In the genomic region with DNA sequence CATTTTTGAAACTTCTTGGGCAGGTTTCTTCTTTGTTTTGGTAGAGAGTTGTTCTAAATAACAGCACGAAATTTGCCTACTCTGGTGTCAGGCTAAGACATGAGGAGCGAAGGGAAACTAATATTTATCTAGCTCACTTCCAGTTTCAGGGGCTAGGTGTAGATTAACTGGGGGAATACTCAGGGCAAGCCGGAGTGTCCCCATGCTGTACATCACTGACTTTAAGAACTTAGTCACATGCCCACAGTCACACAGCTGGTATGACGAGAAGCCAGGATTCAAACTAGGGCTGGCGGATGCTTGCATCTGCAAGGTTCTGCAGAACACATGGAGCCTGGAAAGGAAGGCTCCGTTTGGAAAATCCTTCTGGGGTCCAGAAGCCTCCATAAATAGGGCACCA, we compare ENCODE assay signal across 13 cellular contexts.
A peak's percentile ranks its signal among the peaks of the same experiment; 100 is the strongest.
DNase-seq lines count a peak whose midpoint lies in the region; ATAC-seq and TF ChIP-seq lines count a peak whose summit lies in the region.
"Had no signal": no experiment of that assay in that cellular context is flagged by ENCODE, and none has a peak within 500 bp of the region (broad histone marks: within the 10 kb centered on the region; RNA-seq: fewer than 3 reads in every experiment).

No MANE protein-coding gene starts in this region.

- intact Hi-C loops in activated T-helper 1 cell treated with anti-CD3 and anti-CD28 coated beads, Interleukin-12 subunit alpha, Interleukin-12 subunit beta, Interleukin-2, Interleukin-4 antibody, amounts not matched to agents 30 ng/mL and 10 ng/mL and 1 ng/mL, durations not matched to agents 14 hours and 24 hours and 36 hours (cut with micrococcal nuclease): no loop called here

- H3K9me3 Mint-ChIP-seq in HFFc6: no peaks in the 10 kb centered on the region
- no peaks in the 10 kb centered on the region for H3K9me3 Mint-ChIP-seq in activated CD8-positive, alpha-beta T cell treated with anti-CD3 and anti-CD28 coated beads, Interleukin-2, amount 10 ng/mL, durations not matched to agents 7 days and 5 days (ENCODE audit: insufficient read depth)
- H3K9me3 Mint-ChIP-seq in activated T-helper 1 cell treated with anti-CD3 and anti-CD28 coated beads, Interleukin-12 subunit alpha, Interleukin-12 subunit beta, Interleukin-2, Interleukin-4 antibody, amounts not matched to agents 30 ng/mL and 10 ng/mL and 1 ng/mL, durations not matched to agents 14 hours and 24 hours and 36 hours: no peaks in the 10 kb centered on the region
- H3K9me3 Mint-ChIP-seq: central memory CD8-positive, alpha-beta T cell; type B pancreatic cell had no signal

- H3K4me1 Mint-ChIP-seq in HFFc6 (ENCODE audit: low read depth): peaks cover 25% of the 10 kb centered on the region
- peaks cover 9% of the 10 kb centered on the region for H3K4me1 Mint-ChIP-seq in activated CD8-positive, alpha-beta T cell treated with anti-CD3 and anti-CD28 coated beads, Interleukin-2, amount 10 ng/mL, durations not matched to agents 7 days and 5 days (ENCODE audit: low read depth)
- peaks cover 12% of the 10 kb centered on the region for H3K4me1 Mint-ChIP-seq in activated T-helper 1 cell treated with anti-CD3 and anti-CD28 coated beads, Interleukin-12 subunit alpha, Interleukin-12 subunit beta, Interleukin-2, Interleukin-4 antibody, amounts not matched to agents 30 ng/mL and 10 ng/mL and 1 ng/mL, durations not matched to agents 14 hours and 24 hours and 36 hours (ENCODE audit: low read depth)
- H3K4me1 Mint-ChIP-seq: central memory CD8-positive, alpha-beta T cell had no signal

- peak; percentile 16 for DNase-seq in EH (ENCODE audit: low read depth)
- DNase-seq in GM19240 (ENCODE audit: insufficient read length, low spot score): peak; percentile 53
- no peak for DNase-seq in HFFc6
- no peak for DNase-seq in activated CD8-positive, alpha-beta T cell treated with anti-CD3 and anti-CD28 coated beads, Interleukin-2, amount 10 ng/mL, durations not matched to agents 7 days and 5 days
- no peak for DNase-seq in activated T-helper 1 cell treated with anti-CD3 and anti-CD28 coated beads, Interleukin-12 subunit alpha, Interleukin-12 subunit beta, Interleukin-2, Interleukin-4 antibody, amounts not matched to agents 30 ng/mL and 10 ng/mL and 1 ng/mL, durations not matched to agents 14 hours and 24 hours and 36 hours (ENCODE audit: low spot score)
- DNase-seq in activated CD4-positive, alpha-beta T cell treated with anti-CD3 and anti-CD28 coated beads, Interleukin-2, amount 50 U/mL, for 1 hour: no peak
- DNase-seq: kidney, nucleus accumbens, T1000 had no signal

- H3K4me3 Mint-ChIP-seq in HFFc6: no peak overlapping the region
- H3K4me3 Mint-ChIP-seq in activated CD8-positive, alpha-beta T cell treated with anti-CD3 and anti-CD28 coated beads, Interleukin-2, amount 10 ng/mL, durations not matched to agents 7 days and 5 days: no peak overlapping the region
- no peak overlapping the region for H3K4me3 Mint-ChIP-seq in activated T-helper 1 cell treated with anti-CD3 and anti-CD28 coated beads, Interleukin-12 subunit alpha, Interleukin-12 subunit beta, Interleukin-2, Interleukin-4 antibody, amounts not matched to agents 30 ng/mL and 10 ng/mL and 1 ng/mL, durations not matched to agents 14 hours and 24 hours and 36 hours
- H3K4me3 Mint-ChIP-seq: central memory CD8-positive, alpha-beta T cell; type B pancreatic cell had no signal

- CTCF ChIA-PET in activated CD8-positive, alpha-beta T cell treated with anti-CD3 and anti-CD28 coated beads, Interleukin-2, amount 10 ng/mL, durations not matched to agents 7 days and 5 days (lab: Charles Lee): interaction anchor here (0.7 to 2.4 kb wide), 5 partner anchors 20 to 865 kb away, joined by 3 to 25 read pairs (median 4); no protein-coding TSS in a partner anchor

- no peak overlapping the region for H3K27ac Mint-ChIP-seq in HFFc6
- H3K27ac Mint-ChIP-seq in activated CD8-positive, alpha-beta T cell treated with anti-CD3 and anti-CD28 coated beads, Interleukin-2, amount 10 ng/mL, durations not matched to agents 7 days and 5 days: no peak overlapping the region
- H3K27ac Mint-ChIP-seq in activated T-helper 1 cell treated with anti-CD3 and anti-CD28 coated beads, Interleukin-12 subunit alpha, Interleukin-12 subunit beta, Interleukin-2, Interleukin-4 antibody, amounts not matched to agents 30 ng/mL and 10 ng/mL and 1 ng/mL, durations not matched to agents 14 hours and 24 hours and 36 hours: no peak overlapping the region
- H3K27ac Mint-ChIP-seq: type B pancreatic cell had no signal

- peaks cover 25% of the 10 kb centered on the region for H3K36me3 Mint-ChIP-seq in HFFc6 (ENCODE audit: low read depth)
- no peaks in the 10 kb centered on the region for H3K36me3 Mint-ChIP-seq in activated CD8-positive, alpha-beta T cell treated with anti-CD3 and anti-CD28 coated beads, Interleukin-2, amount 10 ng/mL, durations not matched to agents 7 days and 5 days (ENCODE audit: low read depth)
- H3K36me3 Mint-ChIP-seq in activated T-helper 1 cell treated with anti-CD3 and anti-CD28 coated beads, Interleukin-12 subunit alpha, Interleukin-12 subunit beta, Interleukin-2, Interleukin-4 antibody, amounts not matched to agents 30 ng/mL and 10 ng/mL and 1 ng/mL, durations not matched to agents 14 hours and 24 hours and 36 hours (ENCODE audit: low read depth): no peaks in the 10 kb centered on the region
- H3K36me3 Mint-ChIP-seq: type B pancreatic cell had no signal

- peaks cover 3% of the 10 kb centered on the region for H3K27me3 Mint-ChIP-seq in HFFc6 (ENCODE audit: insufficient read depth)
- peaks cover 35% of the 10 kb centered on the region for H3K27me3 Mint-ChIP-seq in activated CD8-positive, alpha-beta T cell treated with anti-CD3 and anti-CD28 coated beads, Interleukin-2, amount 10 ng/mL, durations not matched to agents 7 days and 5 days (ENCODE audit: low read depth)
- peaks cover 27% of the 10 kb centered on the region for H3K27me3 Mint-ChIP-seq in activated T-helper 1 cell treated with anti-CD3 and anti-CD28 coated beads, Interleukin-12 subunit alpha, Interleukin-12 subunit beta, Interleukin-2, Interleukin-4 antibody, amounts not matched to agents 30 ng/mL and 10 ng/mL and 1 ng/mL, durations not matched to agents 14 hours and 24 hours and 36 hours (ENCODE audit: insufficient read depth)

- ATAC-seq in HG02642 (IDR thresholded peaks at IDR 0.05; ENCODE audit: poor library complexity, unreplicated experiment) (peak; percentile 87), HG03442 (IDR thresholded peaks at IDR 0.05; ENCODE audit: unreplicated experiment) (peak; percentile 79)
- no peak for ATAC-seq in activated CD8-positive, alpha-beta T cell treated with anti-CD3 and anti-CD28 coated beads, Interleukin-2, amount 10 ng/mL, durations not matched to agents 7 days and 5 days

- POLR2A ChIA-PET in activated CD8-positive, alpha-beta T cell treated with anti-CD3 and anti-CD28 coated beads, Interleukin-2, amount 10 ng/mL, durations not matched to agents 7 days and 5 days (lab: Charles Lee): no interaction called here

- no peak for TF ChIP-seq CTCF in HFFc6 (IDR thresholded peaks at IDR 0.05)

Comparison
In these comparisons a context has a peak if more than half of its experiments do, and no peak if none do; other contexts are left out.
1. DNase-seq: peak in EH (single experiment) and GM19240 (single experiment); none in HFFc6 (single experiment), activated CD8-positive, alpha-beta T cell treated with anti-CD3 and anti-CD28 coated beads, Interleukin-2, amount 10 ng/mL, durations not matched to agents 7 days and 5 days (single experiment), activated T-helper 1 cell treated with anti-CD3 and anti-CD28 coated beads, Interleukin-12 subunit alpha, Interleukin-12 subunit beta, Interleukin-2, Interleukin-4 antibody, amounts not matched to agents 30 ng/mL and 10 ng/mL and 1 ng/mL, durations not matched to agents 14 hours and 24 hours and 36 hours (single experiment) and activated CD4-positive, alpha-beta T cell treated with anti-CD3 and anti-CD28 coated beads, Interleukin-2, amount 50 U/mL, for 1 hour (single experiment).